ENCODE assay signal across 24 cellular contexts in the genomic region with DNA sequence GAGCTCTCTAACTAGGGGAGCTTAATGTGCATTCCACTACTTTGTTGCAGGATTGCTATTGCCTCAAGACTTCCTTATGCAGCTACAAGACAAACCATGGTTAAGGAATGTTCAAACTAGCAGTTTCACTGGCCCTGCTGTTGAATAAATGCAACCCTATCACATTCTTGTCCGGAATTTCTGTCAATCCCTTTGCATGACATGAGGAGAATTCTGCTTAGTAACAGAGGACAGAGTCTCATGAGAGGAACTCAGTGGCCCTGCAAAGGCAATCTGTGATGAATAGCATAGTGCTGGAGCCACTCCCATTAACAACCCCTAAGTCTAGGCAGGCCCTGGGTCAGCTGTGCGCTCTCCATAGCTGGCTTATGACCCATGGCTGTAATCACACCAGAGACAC.
"Had no signal": no experiment of that assay in that cellular context is flagged by ENCODE, and none has a peak within 500 bp of the region (broad histone marks: within the 10 kb centered on the region; RNA-seq: fewer than 3 reads in every experiment).

No MANE protein-coding gene starts in this region.

- H3K36me3 Mint-ChIP-seq: activated naive CD4-positive, alpha-beta T cell treated with anti-CD3 and anti-CD28 coated beads, Interleukin-2, amount 50 U/mL, for 24 hours; brain; immature natural killer cell; memory B cell; natural killer cell treated with Interleukin-12 subunit alpha and Interleukin-12 subunit beta and Interleukin-15 and Interleukin-18, amount 100 ng/mL, for 72 hours had no signal

- H3K4me3 ChIP-seq: gastrocnemius medialis, tibial nerve had no signal

- DNase-seq: activated CD4-positive, alpha-beta T cell treated with anti-CD3 and anti-CD28 coated beads, Interleukin-2, amount 10 ng/mL, durations not matched to agents 7 days and 5 days; activated CD8-positive, alpha-beta memory T cell treated with anti-CD3 and anti-CD28 coated beads for 24 hours; activated CD8-positive, alpha-beta memory T cell treated with anti-CD3 and anti-CD28 coated beads, Interleukin-2, amount 50 U/mL, for 48 hours; activated effector memory CD4-positive, alpha-beta T cell treated with anti-CD3 and anti-CD28 coated beads, Interleukin-2, amount 50 U/mL, for 16 hours; activated T-cell treated with anti-CD3 and anti-CD28 coated beads, Interleukin-2, amount 50 U/mL, for 72 hours; central memory CD4-positive, alpha-beta T cell; erythroblast; gastrocnemius medialis; head of caudate nucleus; immature natural killer cell; kidney glomerular epithelial cell; stimulated activated CD4-positive, alpha-beta T cell treated with anti-CD3 and anti-CD28 coated beads, Interleukin-12 subunit alpha, Interleukin-12 subunit beta, amount 100 ng/mL, for 4 hours; stimulated activated CD4-positive, alpha-beta T cell treated with anti-CD3 and anti-CD28 coated beads, Interleukin-1b, Interleukin-23, amount 100 ng/mL, for 48 hours; stimulated activated CD8-positive, alpha-beta memory T cell treated with anti-CD3 and anti-CD28 coated beads, Interleukin-4, amount 100 ng/mL, for 48 hours; stimulated activated naive CD4-positive, alpha-beta T cell treated with Interleukin-2 at 50 U/mL for 16 hours; substantia nigra had no signal

- H3K36me3 ChIP-seq: gastrocnemius medialis, tibial nerve had no signal

- H3K27ac ChIP-seq: gastrocnemius medialis, parathyroid adenoma, tibial nerve had no signal

- H3K4me1 Mint-ChIP-seq: activated CD4-positive, alpha-beta T cell treated with anti-CD3 and anti-CD28 coated beads, Interleukin-2, amount 10 ng/mL, durations not matched to agents 7 days and 5 days; activated naive CD4-positive, alpha-beta T cell treated with anti-CD3 and anti-CD28 coated beads, Interleukin-2, amount 50 U/mL, for 24 hours; brain; immature natural killer cell; memory B cell had no signal

- H3K9ac ChIP-seq: parathyroid adenoma had no signal

- H3K9me3 Mint-ChIP-seq: activated CD4-positive, alpha-beta T cell treated with anti-CD3 and anti-CD28 coated beads, Interleukin-2, amount 10 ng/mL, durations not matched to agents 7 days and 5 days; activated naive CD4-positive, alpha-beta T cell treated with anti-CD3 and anti-CD28 coated beads, Interleukin-2, amount 50 U/mL, for 24 hours; activated T-cell treated with anti-CD3 and anti-CD28 coated beads, Interleukin-2, amount 50 U/mL, for 72 hours; brain; memory B cell; natural killer cell treated with Interleukin-12 subunit alpha and Interleukin-12 subunit beta and Interleukin-15 and Interleukin-18, amount 100 ng/mL, for 72 hours; T-helper 1 cell treated with Interleukin-12 subunit alpha and Interleukin-12 subunit beta and Interleukin-4 antibody, amounts not matched to agents 30 μg/mL and 1 μg/mL, for 36 hours had no signal

- H3K27me3 Mint-ChIP-seq: brain had no signal

- H3K9me3 ChIP-seq: gastrocnemius medialis had no signal

- H3K4me3 Mint-ChIP-seq: activated CD4-positive, alpha-beta T cell treated with anti-CD3 and anti-CD28 coated beads, Interleukin-2, amount 10 ng/mL, durations not matched to agents 7 days and 5 days; activated naive CD4-positive, alpha-beta T cell treated with anti-CD3 and anti-CD28 coated beads, Interleukin-2, amount 50 U/mL, for 24 hours; activated T-cell treated with anti-CD3 and anti-CD28 coated beads, Interleukin-2, amount 50 U/mL, for 72 hours; brain; immature natural killer cell; memory B cell; natural killer cell treated with Interleukin-12 subunit alpha and Interleukin-12 subunit beta and Interleukin-15 and Interleukin-18, amount 100 ng/mL, for 72 hours; T-helper 1 cell treated with Interleukin-12 subunit alpha and Interleukin-12 subunit beta and Interleukin-4 antibody, amounts not matched to agents 30 μg/mL and 1 μg/mL, for 36 hours had no signal

- H3K27me3 ChIP-seq: tibial nerve had no signal

- H3K4me1 ChIP-seq: gastrocnemius medialis, parathyroid adenoma had no signal

- ATAC-seq: activated CD4-positive, CD25-positive, alpha-beta regulatory T cell treated with anti-CD3 and anti-CD28 coated beads, Interleukin-2, amount 50 U/mL, for 24 hours; activated T-cell treated with anti-CD3 and anti-CD28 coated beads, Interleukin-2, amount 50 U/mL, for 72 hours; gastrocnemius medialis; natural killer cell treated with Interleukin-12 subunit alpha and Interleukin-12 subunit beta and Interleukin-15 and Interleukin-18, amount 100 ng/mL, for 72 hours had no signal

- H3K27ac Mint-ChIP-seq: activated CD4-positive, alpha-beta T cell treated with anti-CD3 and anti-CD28 coated beads, Interleukin-2, amount 10 ng/mL, durations not matched to agents 7 days and 5 days; activated naive CD4-positive, alpha-beta T cell treated with anti-CD3 and anti-CD28 coated beads, Interleukin-2, amount 50 U/mL, for 24 hours; activated T-cell treated with anti-CD3 and anti-CD28 coated beads, Interleukin-2, amount 50 U/mL, for 72 hours; immature natural killer cell; memory B cell; natural killer cell treated with Interleukin-12 subunit alpha and Interleukin-12 subunit beta and Interleukin-15 and Interleukin-18, amount 100 ng/mL, for 72 hours; T-helper 1 cell treated with Interleukin-12 subunit alpha and Interleukin-12 subunit beta and Interleukin-4 antibody, amounts not matched to agents 30 μg/mL and 1 μg/mL, for 36 hours had no signal
